In genomic region chr15:40161693-40162401, GRCh38 we compare ENCODE assay signal across 10 cellular contexts. TPM values are rescaled to one million over a fixed set of nuclear protein-coding genes. Genes with fewer than 3 reads are reported as not detected.
DNase-seq lines count a peak whose midpoint lies in the region; FAIRE-seq and TF ChIP-seq lines count a peak whose summit lies in the region.
"Had no signal": no experiment of that assay in that cellular context is flagged by ENCODE, and none has a peak within 500 bp of the region (broad histone marks: within the 10 kb centered on the region; RNA-seq: fewer than 3 reads in every experiment).

No MANE protein-coding gene starts in this region.

- POLR2A ChIA-PET in PC-9 (lab: Charles Lee; ENCODE audit: unreplicated experiment) = interaction anchor here (0.7 kb wide), 1 partner anchor 115 kb away, joined by 3 read pairs; no protein-coding TSS in a partner anchor

- 5 to 14% (median 9%) methylated on average over 2 of the region's 2 CpGs for WGBS in stomach, 5 donors

- DNase-seq in NCI-H146 (lab: John Stamatoyannopoulos, UW) (peak; percentile 4), NCI-H146 treated with DMSO at 0.1 percent for 48 hours (lab: John Stamatoyannopoulos, UW; ENCODE audit: unreplicated experiment) (no peak), PC-9 (no peak), fibroblast of the aortic adventitia (ENCODE audit: low read depth) (no peak), stomach (no peak), kidney (no peak), superior temporal gyrus (ENCODE audit: extremely low spot score) (no peak), NCI-H2029 (lab: John Stamatoyannopoulos, UW) (no peak)
- DNase-seq: activated T-cell treated with anti-CD3 and anti-CD28 coated beads, Interleukin-2, amount 50 U/mL, for 4 hours; SW 1271 had no signal

- TF ChIP-seq POLR2A in stomach (IDR thresholded peaks at IDR 0.05) = no peak

- FAIRE-seq in kidney (lab: Jason Lieb, UNC) = no peak

- H3K9ac ChIP-seq in kidney (ENCODE audit: low read length in 2 of 2) = peak overlapping the region in 1 of 2 donors; percentile 31

- intact Hi-C loops in PC-9 (cut with micrococcal nuclease; ENCODE audit: unreplicated experiment) = loop anchor here (1.0 to 10.0 kb wide), 4 partner anchors 53 to 377 kb away; partner anchors contain the start of gene FSIP1
- intact Hi-C loops in stomach (cut with DNase I; ENCODE audit: low total_unique reads) = no loop called here
- intact Hi-C loops in kidney (cut with DNase I) = no loop called here

- TF ChIP-seq EP300 in stomach (IDR thresholded peaks at IDR 0.05) = no peak

- peak overlapping the region; percentile 84 for H3K4me2 ChIP-seq in PC-9

- peaks cover 24% of the 10 kb centered on the region for H3K4me1 ChIP-seq in PC-9 (replicated peaks; ENCODE audit: insufficient read depth)
- peaks cover 4 to 26% (median 12%) of the 10 kb centered on the region in 4 donors for H3K4me1 ChIP-seq in stomach
- peaks cover 0 to 5% of the 10 kb centered on the region in 2 donors for H3K4me1 ChIP-seq in kidney (ENCODE audit: control insufficient read depth in 1 of 2, insufficient read depth in 1 of 2, low read depth in 1 of 2, low read length in 2 of 2)

- no TSS peak for BruUV-seq in PC-9 (replicated peaks; lab: Mats Ljungman, UMichigan)

- CTCF ChIA-PET in PC-9 (lab: Charles Lee) = interaction anchor here (0.7 to 1.8 kb wide), 4 partner anchors 55 to 175 kb away, joined by 3 to 5 read pairs (median 4); no protein-coding TSS in a partner anchor

- H4K20me1 ChIP-seq in PC-9 (ENCODE audit: insufficient read depth) = no peaks in the 10 kb centered on the region

- H3F3A ChIP-seq in PC-9 (ENCODE audit: insufficient read depth, low read depth) = peaks cover 3% of the 10 kb centered on the region; the same call in 1 of the 2 replicates

- H3K79me2 ChIP-seq in PC-9 (ENCODE audit: low read depth) = peaks cover 47% of the 10 kb centered on the region

- no peaks in the 10 kb centered on the region for H3K9me3 ChIP-seq in PC-9 (ENCODE audit: insufficient read depth, low read depth)
- H3K9me3 ChIP-seq in stomach = no peaks in the 10 kb centered on the region
- no peaks in the 10 kb centered on the region for H3K9me3 ChIP-seq in kidney (ENCODE audit: control insufficient read depth in 1 of 2, low read length in 2 of 2)

- no peak for TF ChIP-seq CTCF in PC-9 (conservative IDR thresholded peaks at IDR 0.05)
- no peak for TF ChIP-seq CTCF in fibroblast of the aortic adventitia (IDR thresholded peaks at IDR 0.05; ENCODE audit: insufficient read depth, low read length)
- no peak for TF ChIP-seq CTCF in stomach (IDR thresholded peaks at IDR 0.05)
- no peak for TF ChIP-seq CTCF in kidney (IDR thresholded peaks at IDR 0.05; ENCODE audit: borderline replicate concordance, extremely low read depth, insufficient read depth)

- H3K9me2 ChIP-seq in PC-9 (ENCODE audit: insufficient read depth) = no peaks in the 10 kb centered on the region

- H3K27me3 ChIP-seq in PC-9 (ENCODE audit: insufficient read depth, low read depth) = no peaks in the 10 kb centered on the region
- H3K27me3 ChIP-seq in stomach = no peaks in the 10 kb centered on the region

- H3K27ac ChIP-seq in PC-9 (no peak overlapping the region), stomach (peak overlapping the region in 1 of 5 donors; percentile 6), kidney (ENCODE audit: low read depth in 2 of 2, low read length in 2 of 2) (no peak overlapping the region)

- H3K36me3 ChIP-seq in PC-9 (ENCODE audit: low read depth) (no peaks in the 10 kb centered on the region), stomach (no peaks in the 10 kb centered on the region), kidney (ENCODE audit: control insufficient read depth in 1 of 2, insufficient read depth in 2 of 2, low read length in 2 of 2) (no peaks in the 10 kb centered on the region)

- H3K4me3 ChIP-seq in PC-9 = peak overlapping the region; percentile 67
- H3K4me3 ChIP-seq in fibroblast of the aortic adventitia (ENCODE audit: low read depth, low read length) = peak overlapping the region; percentile 95
- peak overlapping the region in 3 of 4 donors; percentile 56 to 84 (median 75) for H3K4me3 ChIP-seq in stomach
- H3K4me3 ChIP-seq in kidney (ENCODE audit: low read length in 2 of 2) = peak overlapping the region in 1 of 2 donors; percentile 63

- peak overlapping the region; percentile 85 for H2AFZ ChIP-seq in PC-9

RNA-seq across cellular contexts. Expression of gene BUB1B, which starts 1.0 kb away (rescaled TPM):
- 74.3 and 75.3 TPM in 2 replicates for total RNA-seq in PC-9 (2021)
- 1.3 and 35.2 TPM in 2 replicates for total RNA-seq in fibroblast of the aortic adventitia (ENCODE audit: low replicate concordance)
- 10 to 100 TPM in 1 of 5 donors, 1 to 10 TPM in 4; 1.8 to 25.0 (median 4.6) TPM for total RNA-seq in stomach
- polyA plus RNA-seq in stomach = 1 to 10 TPM; 1.6 to 5.6 (median 2.6) TPM
- total RNA-seq in kidney = 0.94 TPM
- 0.69 TPM for polyA plus RNA-seq in kidney (ENCODE audit: insufficient read depth, low read depth, low replicate concordance)

RNA-seq across cellular contexts. Expression of gene BMF, which starts 53.2 kb away (rescaled TPM):
- total RNA-seq in PC-9 (2021) = 8.2 and 11.0 TPM in 2 replicates
- total RNA-seq in fibroblast of the aortic adventitia (ENCODE audit: low replicate concordance) = 2.3 and 10.6 TPM in 2 replicates
- 10 to 100 TPM in 3 of 5 donors, 1 to 10 TPM in 2; 2.2 to 11.7 (median 10.7) TPM for total RNA-seq in stomach
- polyA plus RNA-seq in stomach = 1 to 10 TPM; 3.8 to 6.5 (median 5.1) TPM
- 19.7 TPM for total RNA-seq in kidney
- polyA plus RNA-seq in kidney (ENCODE audit: insufficient read depth, low read depth, low replicate concordance) = 3.6 TPM
